Comparison of ENCODE assay signal across 33 cellular contexts in the genomic region with DNA sequence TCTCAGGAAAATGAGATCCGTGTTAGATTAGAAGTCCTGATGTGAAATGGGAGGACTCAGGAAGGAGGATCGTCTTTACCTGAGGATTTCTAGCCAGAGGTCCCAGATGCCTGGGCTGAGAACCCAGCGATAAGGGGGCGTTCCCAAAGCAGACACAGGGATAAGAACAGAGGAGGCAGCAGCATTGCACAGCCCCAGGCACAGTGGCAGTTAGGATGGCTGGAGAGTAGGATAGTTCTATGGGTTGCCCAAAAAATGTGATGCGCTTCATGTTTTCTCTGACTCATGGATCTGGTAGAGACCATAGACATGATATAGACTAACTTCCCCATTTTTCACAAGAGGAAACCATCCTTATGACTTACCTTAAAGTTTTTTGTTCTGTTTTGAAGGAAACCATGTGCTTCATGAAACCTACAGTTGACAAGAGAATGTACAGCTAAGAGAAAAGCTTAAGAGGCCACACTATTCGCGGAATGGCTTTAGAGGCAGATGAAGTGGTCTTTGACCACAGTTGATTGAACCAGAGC. TPM values are rescaled to one million over a fixed set of nuclear protein-coding genes. Genes with fewer than 3 reads are reported as not detected.
DNase-seq lines count a peak whose midpoint lies in the region; ATAC-seq lines count a peak whose summit lies in the region.
"Had no signal": no experiment of that assay in that cellular context is flagged by ENCODE, and none has a peak within 500 bp of the region (broad histone marks: within the 10 kb centered on the region; RNA-seq: fewer than 3 reads in every experiment).

No MANE protein-coding gene starts in this region.

- no peak overlapping the region for H4K8ac ChIP-seq in mesenchymal stem cell (ENCODE audit: low read length)

- H3K27me3 Mint-ChIP-seq in naive thymus-derived CD4-positive, alpha-beta T cell: peaks cover 0 to 5% (median 0%) of the 10 kb centered on the region in 5 donors
- H3K27me3 Mint-ChIP-seq: effector memory CD8-positive, alpha-beta T cell; stimulated activated memory B cell treated with anti-CD40 and anti-IgM and Interleukin-4, amounts not matched to agents 10 μg/mL and 1 μg/mL and 100 μg/mL, for 72 hours; type B pancreatic cell had no signal

- no peak overlapping the region for H2BK15ac ChIP-seq in mesenchymal stem cell (ENCODE audit: low read depth, poor library complexity, severe bottlenecking)

- no peak overlapping the region for H2BK12ac ChIP-seq in mesenchymal stem cell (ENCODE audit: low read length in 2 of 2)

- peak; percentile 38 for ATAC-seq in naive thymus-derived CD4-positive, alpha-beta T cell
- ATAC-seq in HG02623 (IDR thresholded peaks at IDR 0.05; ENCODE audit: unreplicated experiment) (no peak), right cardiac atrium (no peak)
- ATAC-seq: effector memory CD8-positive, alpha-beta T cell; left lobe of liver; pancreas; stimulated activated memory B cell treated with anti-CD40 and anti-IgM and Interleukin-4, amounts not matched to agents 10 μg/mL and 1 μg/mL and 100 μg/mL, for 72 hours had no signal

- H3K4ac ChIP-seq in mesenchymal stem cell (ENCODE audit: low read depth in 1 of 2, low read length in 2 of 2): no peak overlapping the region

- no peak overlapping the region for H2BK5ac ChIP-seq in mesenchymal stem cell (ENCODE audit: low read depth, low read length, poor library complexity, severe bottlenecking)

- peaks cover 0 to 51% (median 17%) of the 10 kb centered on the region in 5 donors for H3K36me3 Mint-ChIP-seq in naive thymus-derived CD4-positive, alpha-beta T cell

- CTCF ChIA-PET in naive thymus-derived CD4-positive, alpha-beta T cell (lab: Charles Lee): interaction anchor here (0.7 to 1.5 kb wide), 2 partner anchors 13 to 264 kb away, joined by 5 to 6 read pairs; no protein-coding TSS in a partner anchor

- no peak overlapping the region for H2AK5ac ChIP-seq in mesenchymal stem cell (ENCODE audit: low read length, severe bottlenecking)

- peaks cover 0 to 3% (median 0%) of the 10 kb centered on the region in 11 donors for H3K9me3 Mint-ChIP-seq in naive thymus-derived CD4-positive, alpha-beta T cell
- H3K9me3 Mint-ChIP-seq: effector memory CD8-positive, alpha-beta T cell; neural progenitor cell; T-helper 1 cell treated with Interleukin-12 subunit alpha and Interleukin-12 subunit beta and Interleukin-4 antibody, amounts not matched to agents 30 μg/mL and 1 μg/mL, for 36 hours; type B pancreatic cell had no signal

- H3K4me1 Mint-ChIP-seq in naive thymus-derived CD4-positive, alpha-beta T cell: peaks cover 6 to 54% (median 7%) of the 10 kb centered on the region in 7 donors

- no peaks in the 10 kb centered on the region for H3K36me3 ChIP-seq in naive thymus-derived CD4-positive, alpha-beta T cell (ENCODE audit: control insufficient read depth in 2 of 3, insufficient read depth in 3 of 3, low read length in 3 of 3)
- H3K36me3 ChIP-seq in mesenchymal stem cell (ENCODE audit: control insufficient read depth in 1 of 2, insufficient read depth in 2 of 2, low read depth in 1 of 2, low read length in 2 of 2): peaks cover 15 to 70% of the 10 kb centered on the region in 2 experiments
- H3K36me3 ChIP-seq: neural progenitor cell, pancreas had no signal

- no peaks in the 10 kb centered on the region for H3K4me1 ChIP-seq in naive thymus-derived CD4-positive, alpha-beta T cell (ENCODE audit: control insufficient read depth in 2 of 2, insufficient read depth in 2 of 2, low read length in 2 of 2)
- no peaks in the 10 kb centered on the region for H3K4me1 ChIP-seq in mesenchymal stem cell (ENCODE audit: control insufficient read depth, insufficient read depth, low read depth, low read length)
- peaks cover 3% of the 10 kb centered on the region for H3K4me1 ChIP-seq in right cardiac atrium (ENCODE audit: control insufficient read depth, insufficient read depth, low read length)
- H3K4me1 ChIP-seq: neural progenitor cell, pancreas had no signal

- no peak overlapping the region for H3K27ac Mint-ChIP-seq in naive thymus-derived CD4-positive, alpha-beta T cell
- H3K27ac Mint-ChIP-seq: CD14-positive monocyte; effector memory CD8-positive, alpha-beta T cell; neural progenitor cell; stimulated activated memory B cell treated with anti-CD40 and anti-IgM and Interleukin-4, amounts not matched to agents 10 μg/mL and 1 μg/mL and 100 μg/mL, for 72 hours; T-helper 1 cell treated with Interleukin-12 subunit alpha and Interleukin-12 subunit beta and Interleukin-4 antibody, amounts not matched to agents 30 μg/mL and 1 μg/mL, for 36 hours; type B pancreatic cell had no signal

- H2AFZ ChIP-seq in mesenchymal stem cell (ENCODE audit: low read depth, low read length): no peak overlapping the region
- H2AFZ ChIP-seq: neural progenitor cell had no signal

- no peak overlapping the region for H3K23ac ChIP-seq in mesenchymal stem cell (ENCODE audit: low read length in 2 of 2)

- DNase-seq in SIG-M5 treated with dmso at 0.1 percent for 504 hours (lab: John Stamatoyannopoulos, UW; ENCODE audit: unreplicated experiment) (peak; percentile 59), SIG-M5 (lab: John Stamatoyannopoulos, UW) (no peak), Kasumi-1 (lab: John Stamatoyannopoulos, UW) (peak; percentile 66 to 75), OCI-M1 (lab: John Stamatoyannopoulos, UW) (peak; percentile 55), mesenchymal stem cell (no peak), right cardiac atrium (no peak)
- no peak for DNase-seq in naive thymus-derived CD4-positive, alpha-beta T cell
- DNase-seq: activated CD4-positive, alpha-beta T cell treated with anti-CD3 and anti-CD28 coated beads for 48 hours; activated CD8-positive, alpha-beta memory T cell treated with anti-CD3 and anti-CD28 coated beads for 24 hours; activated effector memory CD4-positive, alpha-beta T cell treated with Interleukin-2 at 50 U/mL for 16 hours; activated T-cell treated with anti-CD3 and anti-CD28 coated beads for 4 hours; central memory CD4-positive, alpha-beta T cell; effector memory CD8-positive, alpha-beta T cell; Karpas-422; mesendoderm; NCI-H1092; NCI-H1694 treated with DMSO at 0.1 percent for 48 hours; NCI-H446; NCI-H774; pancreas had no signal

- peaks cover 27% of the 10 kb centered on the region for H3K79me1 ChIP-seq in mesenchymal stem cell (replicated peaks; ENCODE audit: low read length, poor library complexity, severe bottlenecking)

- intact Hi-C loops in naive thymus-derived CD4-positive, alpha-beta T cell (cut with micrococcal nuclease): no loop called here
- intact Hi-C loops in right cardiac atrium (cut with DNase I): no loop called here

- no peaks in the 10 kb centered on the region for H3K9me3 ChIP-seq in naive thymus-derived CD4-positive, alpha-beta T cell (ENCODE audit: control insufficient read depth in 2 of 3, low read length in 3 of 3)
- no peaks in the 10 kb centered on the region for H3K9me3 ChIP-seq in mesenchymal stem cell (ENCODE audit: control insufficient read depth, low read length)
- H3K9me3 ChIP-seq in right cardiac atrium (ENCODE audit: control insufficient read depth, low read length): no peaks in the 10 kb centered on the region
- H3K9me3 ChIP-seq: pancreas had no signal

- no peak overlapping the region for H4K91ac ChIP-seq in mesenchymal stem cell (ENCODE audit: low read length)

- no peaks in the 10 kb centered on the region for H3K27me3 ChIP-seq in naive thymus-derived CD4-positive, alpha-beta T cell (ENCODE audit: control insufficient read depth in 2 of 2, insufficient read depth in 2 of 2, low read length in 2 of 2)
- H3K27me3 ChIP-seq in mesenchymal stem cell (ENCODE audit: control insufficient read depth in 1 of 2, insufficient read depth in 1 of 2, low read length in 2 of 2) (no peaks in the 10 kb centered on the region), right cardiac atrium (ENCODE audit: control insufficient read depth, insufficient read depth) (no peaks in the 10 kb centered on the region)
- H3K27me3 ChIP-seq: neural progenitor cell, pancreas had no signal

- no peak overlapping the region for H3K27ac ChIP-seq in naive thymus-derived CD4-positive, alpha-beta T cell (ENCODE audit: low read depth, low read length)
- H3K27ac ChIP-seq in mesenchymal stem cell (ENCODE audit: low read length, poor library complexity, severe bottlenecking): no peak overlapping the region
- no peak overlapping the region for H3K27ac ChIP-seq in right cardiac atrium (ENCODE audit: low read length)
- H3K27ac ChIP-seq: 22Rv1, neural progenitor cell, pancreas, RWPE1 had no signal

- no peak overlapping the region for H3K14ac ChIP-seq in mesenchymal stem cell (ENCODE audit: low read length in 2 of 2)

- WGBS in mesenchymal stem cell: 97% methylated on average over 6 of the region's 7 CpGs
- WGBS in right cardiac atrium: 86% methylated on average over 7 of the region's 7 CpGs

- POLR2A ChIA-PET in naive thymus-derived CD4-positive, alpha-beta T cell (lab: Charles Lee): no interaction called here

- no peak overlapping the region for H3K9ac ChIP-seq in mesenchymal stem cell (ENCODE audit: low read length)
- H3K9ac ChIP-seq: neural progenitor cell had no signal

- H3K4me2 ChIP-seq in mesenchymal stem cell (ENCODE audit: low read length, poor library complexity, severe bottlenecking): no peak overlapping the region
- H3K4me2 ChIP-seq: neural progenitor cell had no signal

- no peak overlapping the region for H3K4me3 Mint-ChIP-seq in naive thymus-derived CD4-positive, alpha-beta T cell
- H3K4me3 Mint-ChIP-seq: CD14-positive monocyte; effector memory CD8-positive, alpha-beta T cell; neural progenitor cell; stimulated activated memory B cell treated with anti-CD40 and anti-IgM and Interleukin-4, amounts not matched to agents 10 μg/mL and 1 μg/mL and 100 μg/mL, for 72 hours; T-helper 1 cell treated with Interleukin-12 subunit alpha and Interleukin-12 subunit beta and Interleukin-4 antibody, amounts not matched to agents 30 μg/mL and 1 μg/mL, for 36 hours; type B pancreatic cell had no signal

- no peak overlapping the region for H2BK120ac ChIP-seq in mesenchymal stem cell (ENCODE audit: low read depth, low read length)

- H3K18ac ChIP-seq in mesenchymal stem cell (ENCODE audit: low read depth in 1 of 2, low read length in 2 of 2): no peak overlapping the region

- H3K4me3 ChIP-seq in naive thymus-derived CD4-positive, alpha-beta T cell (ENCODE audit: low read length): no peak overlapping the region
- H3K4me3 ChIP-seq in mesenchymal stem cell (ENCODE audit: insufficient read depth in 1 of 2, low read depth in 1 of 2, low read length in 2 of 2) (no peak overlapping the region), right cardiac atrium (ENCODE audit: low read length) (no peak overlapping the region)
- H3K4me3 ChIP-seq: neural progenitor cell, pancreas had no signal

RNA-seq across cellular contexts. Expression of a gene that starts 37.2 kb away (rescaled TPM):
- total RNA-seq in naive thymus-derived CD4-positive, alpha-beta T cell: not detected
- not detected for polyA plus RNA-seq in naive thymus-derived CD4-positive, alpha-beta T cell
- not detected for polyA plus RNA-seq in mesenchymal stem cell (2013, experiment 1 of 2)
- not detected for polyA plus RNA-seq in mesenchymal stem cell (2013, experiment 2 of 2)
- total RNA-seq in right cardiac atrium: not detected
- not detected for polyA plus RNA-seq in right cardiac atrium
- total RNA-seq: Daoy, OCI-LY7, renal cortical epithelial cell, skeletal muscle tissue had no signal
- polyA plus RNA-seq: CD14-positive monocyte had no signal

Comparison
In these comparisons a context has a peak if more than half of its experiments do, and no peak if none do; other contexts are left out.
1. DNase-seq: peak in SIG-M5 treated with dmso at 0.1 percent for 504 hours (single experiment), Kasumi-1 (2 of 2) and OCI-M1 (single experiment); none in SIG-M5 (single experiment), naive thymus-derived CD4-positive, alpha-beta T cell (0 of 9), mesenchymal stem cell (single experiment) and right cardiac atrium (0 of 3).